ENCODE assay signal across 15 cellular contexts in the genomic region with DNA sequence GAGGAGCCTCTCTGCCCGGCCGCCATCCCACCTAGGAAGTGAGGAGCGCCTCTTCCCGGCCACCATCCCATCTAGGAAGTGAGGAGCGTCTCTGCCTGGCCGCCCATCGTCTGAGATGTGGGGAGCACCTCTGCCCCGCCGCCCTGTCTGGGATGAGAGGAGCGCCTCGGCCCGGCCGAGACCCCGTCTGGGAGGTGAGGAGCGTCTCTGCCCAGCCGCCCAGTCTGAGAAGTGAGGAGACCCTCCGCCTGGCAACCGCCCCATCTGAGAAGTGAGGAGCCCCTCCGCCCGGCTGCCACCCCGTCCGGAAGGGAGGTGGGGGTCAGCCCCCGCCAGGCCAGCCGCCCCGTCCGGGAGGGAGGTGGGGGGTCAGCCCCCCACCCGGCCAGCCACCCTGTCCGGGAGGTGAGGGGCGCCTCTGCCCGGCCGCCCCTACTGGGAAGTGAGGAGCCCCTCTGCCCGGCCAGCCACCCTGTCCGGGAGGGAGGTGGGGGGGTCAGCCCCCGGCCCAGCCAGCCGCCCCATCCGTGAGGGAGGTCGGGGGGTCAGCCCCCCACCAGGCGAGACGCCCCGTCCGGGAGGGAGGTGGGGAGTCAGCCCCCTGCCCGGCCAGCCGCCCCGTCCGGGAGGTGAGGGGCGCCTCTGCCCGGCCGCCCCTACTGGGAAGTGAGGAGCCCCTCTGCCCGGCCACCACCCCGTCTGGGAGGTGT. TPM values are rescaled to one million over a fixed set of nuclear protein-coding genes. Genes with fewer than 3 reads are reported as not detected.
"Had no signal": no experiment of that assay in that cellular context is flagged by ENCODE, and none has a peak within 500 bp of the region (broad histone marks: within the 10 kb centered on the region; RNA-seq: fewer than 3 reads in every experiment).

No MANE protein-coding gene starts in this region.

RNA-seq across cellular contexts. Expression of a gene that starts 55.5 kb away (rescaled TPM):
- total RNA-seq: activated naive CD4-positive, alpha-beta T cell treated with anti-CD3 and anti-CD28 coated beads for 36 hours; activated naive CD4-positive, alpha-beta T cell treated with anti-CD3 and anti-CD28 coated beads, Interleukin-2, amount 50 U/mL, for 72 hours; activated naive CD8-positive, alpha-beta T cell treated with anti-CD3 and anti-CD28 coated beads for 36 hours; activated T-cell treated with anti-CD3 and anti-CD28 coated beads, Interleukin-2, amount 50 U/mL, for 4 hours; activated T-cell treated with anti-CD3 and anti-CD28 coated beads, Interleukin-2, amount 50 U/mL, for 72 hours; activated T-helper 1 cell treated with anti-CD3 and anti-CD28 coated beads, Interleukin-12 subunit alpha, Interleukin-12 subunit beta, Interleukin-2, Interleukin-4 antibody, amounts not matched to agents 30 ng/mL and 10 ng/mL and 1 ng/mL, durations not matched to agents 14 hours and 24 hours and 36 hours; activated T-helper 17 cell treated with anti-CD3 and anti-CD28 coated beads, Interleukin-2, amount 50 U/mL, for 72 hours; activated T-helper 2 cell treated with anti-CD3 and anti-CD28 coated beads, Interferon-gamma antibody, Interleukin-2, Interleukin-4, amounts not matched to agents 10 μg/mL and 5 μg/mL and 100 μg/mL, durations not matched to agents 14 hours and 24 hours and 36 hours; aorta; ascending aorta; astrocyte; body of pancreas; bronchial epithelial cell; cardiac septum; chondrocyte had no signal
- polyA plus RNA-seq: aorta had no signal
